In genomic region chr9:89404074-89404473, GRCh38 we compare ENCODE assay signal across 1 cellular context.
TF ChIP-seq lines count a peak whose summit lies in the region.

No MANE protein-coding gene starts in this region.

TF ChIP-seq in GM12878, 131 proteins besides CTCF, POLR2A, EP300 and RAD21 (continued from another document):
- TF ChIP-seq E2F8 (IDR thresholded peaks at IDR 0.05; ENCODE audit: low read depth, partially characterized antibody) (no peak), CHD4 (IDR thresholded peaks at IDR 0.05) (no peak), ZBED1 (IDR thresholded peaks at IDR 0.05; ENCODE audit: borderline replicate concordance) (no peak), STAT3 (IDR thresholded peaks at IDR 0.05; ENCODE audit: low read depth, low read length) (no peak), IRF3 (IDR thresholded peaks at IDR 0.05) (no peak), KAT2A (conservative IDR thresholded peaks at IDR 0.05; ENCODE audit: control insufficient read depth, low read depth, low read length) (no peak), TCF12 (IDR thresholded peaks at IDR 0.05; ENCODE audit: low read depth, low read length) (no peak), ZNF217 (IDR thresholded peaks at IDR 0.05) (no peak), ZSCAN29 (IDR thresholded peaks at IDR 0.05) (no peak), POU2F2 (IDR thresholded peaks at IDR 0.05; ENCODE audit: borderline replicate concordance, low read depth, low read length) (no peak)
TF ChIP-seq in GM12878: peak in this region for 0.
